23 cellular contexts compared by ENCODE assay signal in the genomic region with DNA sequence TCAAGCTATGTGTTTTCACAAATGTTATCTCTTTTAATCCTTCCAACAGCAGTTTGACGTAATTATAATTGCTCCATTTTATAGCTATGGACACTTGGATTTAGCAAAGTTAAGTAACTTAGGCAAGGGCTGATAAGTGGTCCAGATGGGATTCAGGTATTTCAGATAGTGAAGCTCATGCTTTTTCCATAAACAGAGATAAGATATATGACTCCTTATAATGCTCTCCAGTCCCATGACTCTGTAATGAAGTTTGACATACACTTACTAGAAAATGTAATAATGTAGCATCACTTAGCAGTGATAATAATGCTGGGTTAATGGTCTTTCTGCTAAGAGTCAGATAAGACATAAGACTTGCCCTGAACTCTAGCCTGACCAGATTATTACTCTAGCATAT.
A peak's percentile ranks its signal among the peaks of the same experiment; 100 is the strongest.
DNase-seq lines count a peak whose midpoint lies in the region; FAIRE-seq and TF ChIP-seq lines count a peak whose summit lies in the region.
"Had no signal": no experiment of that assay in that cellular context is flagged by ENCODE, and none has a peak within 500 bp of the region (broad histone marks: within the 10 kb centered on the region; RNA-seq: fewer than 3 reads in every experiment).

No MANE protein-coding gene starts in this region.

- POLR2A ChIA-PET in activated CD4-positive, alpha-beta memory T cell treated with anti-CD3 and anti-CD28 coated beads, Interleukin-2, amount 10 ng/mL, durations not matched to agents 7 days and 5 days (lab: Charles Lee), result no interaction called here

- no peak overlapping the region for H3K27ac Mint-ChIP-seq in activated CD4-positive, alpha-beta memory T cell treated with anti-CD3 and anti-CD28 coated beads, Interleukin-2, amount 10 ng/mL, durations not matched to agents 7 days and 5 days
- H3K27ac Mint-ChIP-seq: CD4-positive, alpha-beta memory T cell had no signal

- no peak overlapping the region for H3K4me3 Mint-ChIP-seq in activated CD4-positive, alpha-beta memory T cell treated with anti-CD3 and anti-CD28 coated beads, Interleukin-2, amount 10 ng/mL, durations not matched to agents 7 days and 5 days
- H3K4me3 Mint-ChIP-seq: CD4-positive, alpha-beta memory T cell; H9 had no signal

- H3K27ac ChIP-seq in OCI-LY3 (ENCODE audit: low read length), result no peak overlapping the region
- H3K27ac ChIP-seq in effector memory CD4-positive, alpha-beta T cell (ENCODE audit: insufficient read depth, low read length, poor library complexity, severe bottlenecking), result no peak overlapping the region
- H3K27ac ChIP-seq: A549, GM23248 had no signal

- peaks cover 20% of the 10 kb centered on the region for H3K9me3 Mint-ChIP-seq in activated CD4-positive, alpha-beta memory T cell treated with anti-CD3 and anti-CD28 coated beads, Interleukin-2, amount 10 ng/mL, durations not matched to agents 7 days and 5 days
- H3K9me3 Mint-ChIP-seq: H9 had no signal

- no peaks in the 10 kb centered on the region for H3K4me1 Mint-ChIP-seq in activated CD4-positive, alpha-beta memory T cell treated with anti-CD3 and anti-CD28 coated beads, Interleukin-2, amount 10 ng/mL, durations not matched to agents 7 days and 5 days
- H3K4me1 Mint-ChIP-seq: CD4-positive, alpha-beta memory T cell had no signal

- TF ChIP-seq CTCF in D721Med (IDR thresholded peaks at IDR 0.05; ENCODE audit: insufficient read depth, missing control alignments) (no peak), OCI-LY3 (IDR thresholded peaks at IDR 0.05; ENCODE audit: low read depth, low read length) (no peak)

- DNase-seq in D721Med (ENCODE audit: insufficient read length, low spot score) (no peak), NCI-H69 (lab: John Stamatoyannopoulos, UW) (peak; percentile 72), left kidney (ENCODE audit: low read depth, low spot score) (peak; percentile 15), NCI-H446 treated with DMSO at 0.1 percent for 48 hours (lab: John Stamatoyannopoulos, UW) (no peak)
- no peak for DNase-seq in effector memory CD4-positive, alpha-beta T cell
- no peak for DNase-seq in activated CD4-positive, alpha-beta memory T cell treated with anti-CD3 and anti-CD28 coated beads, Interleukin-2, amount 10 ng/mL, durations not matched to agents 7 days and 5 days
- DNase-seq: 8988T; ACHN; C1 segment of cervical spinal cord; Calu3; CD4-positive, alpha-beta memory T cell; COR-L47; DMS153; DMS79; EL; GDM1; GM23248; H9 had no signal

- CTCF ChIA-PET in activated CD4-positive, alpha-beta memory T cell treated with anti-CD3 and anti-CD28 coated beads, Interleukin-2, amount 10 ng/mL, durations not matched to agents 7 days and 5 days (lab: Charles Lee), result no interaction called here

- H3K4me2 ChIP-seq in OCI-LY3 (ENCODE audit: low read length), result no peak overlapping the region
- H3K4me2 ChIP-seq: A549 had no signal

- H4K20me1 ChIP-seq in OCI-LY3 (ENCODE audit: insufficient read depth, low read length), result no peaks in the 10 kb centered on the region

- H3K4me3 ChIP-seq in OCI-LY3 (ENCODE audit: low read length), result no peak overlapping the region
- no peak overlapping the region for H3K4me3 ChIP-seq in effector memory CD4-positive, alpha-beta T cell (ENCODE audit: insufficient read depth, low read depth, low read length, poor library complexity, severe bottlenecking)
- H3K4me3 ChIP-seq: A549, GM12878, GM23248 had no signal

- no peaks in the 10 kb centered on the region for H3K36me3 ChIP-seq in OCI-LY3 (replicated peaks; ENCODE audit: low read depth, low read length)
- H3K36me3 ChIP-seq in effector memory CD4-positive, alpha-beta T cell (ENCODE audit: control insufficient read depth, insufficient read depth, low read length), result no peaks in the 10 kb centered on the region

- no peaks in the 10 kb centered on the region for H3K9me3 ChIP-seq in OCI-LY3 (ENCODE audit: insufficient read depth, low read length)
- H3K9me3 ChIP-seq in effector memory CD4-positive, alpha-beta T cell (ENCODE audit: control insufficient read depth, low read length), result no peaks in the 10 kb centered on the region
- H3K9me3 ChIP-seq: A549 had no signal

- H3K9ac ChIP-seq in OCI-LY3 (ENCODE audit: low read length), result no peak overlapping the region
- H3K9ac ChIP-seq: GM23248 had no signal

- H3K4me1 ChIP-seq in OCI-LY3 (ENCODE audit: low read length), result peaks cover 4% of the 10 kb centered on the region; the same call in 1 of the 2 replicates
- no peaks in the 10 kb centered on the region for H3K4me1 ChIP-seq in effector memory CD4-positive, alpha-beta T cell (ENCODE audit: control insufficient read depth, insufficient read depth, low read length, poor library complexity, severe bottlenecking)
- H3K4me1 ChIP-seq: A549 had no signal

- H2AFZ ChIP-seq in OCI-LY3 (ENCODE audit: low read depth, low read length), result 0 out of 2 replicates have a peak overlapping the region, but pooled peaks have one; percentile 27
- H2AFZ ChIP-seq: GM23248 had no signal

- H3K27me3 Mint-ChIP-seq in activated CD4-positive, alpha-beta memory T cell treated with anti-CD3 and anti-CD28 coated beads, Interleukin-2, amount 10 ng/mL, durations not matched to agents 7 days and 5 days, result no peaks in the 10 kb centered on the region
- H3K27me3 Mint-ChIP-seq: CD4-positive, alpha-beta memory T cell had no signal

- H3K79me2 ChIP-seq in OCI-LY3 (ENCODE audit: low read length), result no peaks in the 10 kb centered on the region

- H3K27me3 ChIP-seq in OCI-LY3 (ENCODE audit: low read depth, low read length), result no peaks in the 10 kb centered on the region
- H3K27me3 ChIP-seq in effector memory CD4-positive, alpha-beta T cell (replicated peaks; ENCODE audit: control insufficient read depth, insufficient read depth, low read length, poor library complexity, severe bottlenecking), result no peaks in the 10 kb centered on the region

- no peaks in the 10 kb centered on the region for H3K36me3 Mint-ChIP-seq in activated CD4-positive, alpha-beta memory T cell treated with anti-CD3 and anti-CD28 coated beads, Interleukin-2, amount 10 ng/mL, durations not matched to agents 7 days and 5 days (ENCODE audit: low read depth)
- H3K36me3 Mint-ChIP-seq: CD4-positive, alpha-beta memory T cell had no signal

- peak; percentile 67 for FAIRE-seq in D721Med (lab: Jason Lieb, UNC)
- FAIRE-seq: A549, GM12878, GM19239, H1 had no signal

Comparison
In these comparisons a context has a peak if more than half of its experiments do, and no peak if none do; other contexts are left out.
1. DNase-seq: peak in NCI-H69 (single experiment) and left kidney (single experiment); none in D721Med (single experiment), effector memory CD4-positive, alpha-beta T cell (0 of 3), NCI-H446 treated with DMSO at 0.1 percent for 48 hours (single experiment) and activated CD4-positive, alpha-beta memory T cell treated with anti-CD3 and anti-CD28 coated beads, Interleukin-2, amount 10 ng/mL, durations not matched to agents 7 days and 5 days (single experiment).